Comparison of ENCODE assay signal across 8 cellular contexts in the genomic region with DNA sequence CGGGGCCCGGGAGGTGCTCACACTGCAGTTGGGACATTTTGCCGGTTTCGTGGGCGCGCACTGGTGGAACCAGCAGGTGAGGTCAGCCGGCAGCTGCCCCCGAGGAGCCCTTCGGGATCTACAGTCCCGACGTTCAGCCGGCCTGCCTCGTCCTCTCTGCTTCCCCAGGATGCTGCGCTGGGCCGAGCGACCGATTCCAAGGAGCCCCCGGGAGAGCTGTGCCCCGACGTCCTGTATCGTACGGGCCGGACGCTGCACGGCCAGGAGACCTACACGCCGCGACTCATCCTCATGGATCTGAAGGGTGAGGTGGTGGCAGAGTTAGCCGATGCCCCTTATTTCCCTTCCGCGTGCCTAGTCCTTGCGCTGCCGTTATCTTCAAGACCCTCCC. TPM values are rescaled to one million over a fixed set of nuclear protein-coding genes. Genes with fewer than 3 reads are reported as not detected.
DNase-seq lines count a peak whose midpoint lies in the region; ATAC-seq and TF ChIP-seq lines count a peak whose summit lies in the region.
"Not testable (repeated sequence)": the region's sequence is repeated elsewhere in the genome, so short reads cannot be mapped to it uniquely, and the experiment has no call there.

No MANE protein-coding gene starts in this region.

- H3K27me3 Mint-ChIP-seq in activated T-cell treated with anti-CD3 and anti-CD28 coated beads, Interleukin-2, amount 50 U/mL, for 24 hours; immature natural killer cell (ENCODE audit: low read depth in 3 of 3); osteocyte (ENCODE audit: unreplicated experiment); type B pancreatic cell: not testable (repeated sequence)

- not testable (repeated sequence) for TF ChIP-seq CTCF in HCT116 (IDR thresholded peaks at IDR 0.05 in 2 of 3, conservative IDR thresholded peaks at IDR 0.05 in 1 of 3; ENCODE audit: borderline replicate concordance in 1 of 3, insufficient read depth in 1 of 3, low read depth in 2 of 3, low read length in 2 of 3); Loucy (conservative IDR thresholded peaks at IDR 0.05; ENCODE audit: low read length); osteocyte (IDR thresholded peaks at IDR 0.05); type B pancreatic cell (conservative IDR thresholded peaks at IDR 0.05)

- H4K20me1 ChIP-seq in HCT116 (ENCODE audit: insufficient read depth); Loucy (ENCODE audit: insufficient read depth, low read length, poor library complexity, severe bottlenecking): not testable (repeated sequence)

- peak overlapping the region; percentile 47; the same call in 1 of the 2 replicates for H3K4me2 ChIP-seq in HCT116 (ENCODE audit: low read length)
- not testable (repeated sequence) for H3K4me2 ChIP-seq in Loucy (ENCODE audit: low read depth, low read length, poor library complexity, severe bottlenecking)

- WGBS in ectodermal cell, 2 experiments: 0% methylated on average over 5 of the region's 33 CpGs; no CpG with 5 or more reads in 1 of the 2 experiments

- TF ChIP-seq POLR2A in HCT116 (IDR thresholded peaks at IDR 0.05; ENCODE audit: borderline replicate concordance, extremely low read depth, insufficient read depth, insufficient read length): not testable (repeated sequence)

- H3K36me3 ChIP-seq in ES-I3 (ENCODE audit: insufficient read depth, low read length); HCT116 (ENCODE audit: control insufficient read depth in 1 of 2, insufficient read depth in 2 of 2, low read length in 2 of 2); Loucy (ENCODE audit: insufficient read depth, low read length); ectodermal cell (ENCODE audit: control insufficient read depth, insufficient read depth, low read length): not testable (repeated sequence)

- H3K4me1 Mint-ChIP-seq in activated T-cell treated with anti-CD3 and anti-CD28 coated beads, Interleukin-2, amount 50 U/mL, for 24 hours (ENCODE audit: low read depth): peaks cover 18% of the 10 kb centered on the region
- H3K4me1 Mint-ChIP-seq in immature natural killer cell; osteocyte (ENCODE audit: unreplicated experiment); type B pancreatic cell (ENCODE audit: unreplicated experiment): not testable (repeated sequence)

- not testable (repeated sequence) for H3K27ac Mint-ChIP-seq in activated T-cell treated with anti-CD3 and anti-CD28 coated beads, Interleukin-2, amount 50 U/mL, for 24 hours; immature natural killer cell; osteocyte (ENCODE audit: unreplicated experiment); type B pancreatic cell

- not testable (repeated sequence) for H3F3A ChIP-seq in Loucy (ENCODE audit: low read depth)

- not testable (repeated sequence) for H3K4me1 ChIP-seq in ES-I3 (ENCODE audit: insufficient read depth, low read length); HCT116 (ENCODE audit: control insufficient read depth in 1 of 2, insufficient read depth in 2 of 2, low read length in 2 of 2); Loucy (ENCODE audit: insufficient read depth, low read length, poor library complexity, severe bottlenecking); ectodermal cell (ENCODE audit: control insufficient read depth, insufficient read depth, low read length)

- peaks cover 32% of the 10 kb centered on the region for H3K36me3 Mint-ChIP-seq in activated T-cell treated with anti-CD3 and anti-CD28 coated beads, Interleukin-2, amount 50 U/mL, for 24 hours (ENCODE audit: low read depth)
- H3K36me3 Mint-ChIP-seq in immature natural killer cell, type B pancreatic cell: not testable (repeated sequence)
- H3K36me3 Mint-ChIP-seq in osteocyte (ENCODE audit: unreplicated experiment): peaks cover 12% of the 10 kb centered on the region

- H3K9me3 ChIP-seq in ES-I3 (ENCODE audit: control insufficient read depth, insufficient read depth, low read length); HCT116 (ENCODE audit: control insufficient read depth in 1 of 2, insufficient read depth in 1 of 2, low read depth in 1 of 2, low read length in 2 of 2); Loucy (ENCODE audit: insufficient read depth, low read depth, low read length); ectodermal cell (ENCODE audit: control insufficient read depth, low read length): not testable (repeated sequence)

- H2AFZ ChIP-seq in HCT116 (ENCODE audit: low read depth, low read length, poor library complexity, severe bottlenecking); Loucy (ENCODE audit: low read length): not testable (repeated sequence)

- BruUV-seq in HCT116 (replicated peaks; lab: Mats Ljungman, UMichigan): not testable (repeated sequence)

- not testable (repeated sequence) for H3K27ac ChIP-seq in HCT116 (ENCODE audit: low read depth, low read length); ectodermal cell (ENCODE audit: insufficient read depth, low read depth, low read length, poor library complexity, severe bottlenecking)

- not testable (repeated sequence) for H3K9me3 Mint-ChIP-seq in activated T-cell treated with anti-CD3 and anti-CD28 coated beads, Interleukin-2, amount 50 U/mL, for 24 hours; immature natural killer cell; osteocyte (ENCODE audit: unreplicated experiment); type B pancreatic cell

- H3K4me3 Mint-ChIP-seq in activated T-cell treated with anti-CD3 and anti-CD28 coated beads, Interleukin-2, amount 50 U/mL, for 24 hours: peak overlapping the region; percentile 89
- H3K4me3 Mint-ChIP-seq in immature natural killer cell (peak overlapping the region; percentile 92 to 99 (median 98)), osteocyte (ENCODE audit: unreplicated experiment) (peak overlapping the region; percentile 40), type B pancreatic cell (peak overlapping the region; percentile 94)

- TF ChIP-seq RAD21 in HCT116 (IDR thresholded peaks at IDR 0.05; ENCODE audit: low read depth): not testable (repeated sequence)

- not testable (repeated sequence) for H3K9me2 ChIP-seq in HCT116 (ENCODE audit: insufficient read depth); Loucy (replicated peaks; ENCODE audit: low read depth, low read length)

- RAD21 ChIA-PET in HCT116 (lab: Charles Lee; ENCODE audit: low non-redundant PET in 1 of 2, low total read pairs in 2 of 2, uncharacterized antibody in 2 of 2, unreplicated experiment in 2 of 2): not testable (repeated sequence)

- ATAC-seq in HCT116: peak; percentile 47

- not testable (repeated sequence) for H3K27me3 ChIP-seq in HCT116 (ENCODE audit: insufficient read depth, low read length); Loucy (ENCODE audit: insufficient read depth, low read length, poor library complexity, severe bottlenecking); ectodermal cell (ENCODE audit: control insufficient read depth, insufficient read depth, low read length, poor library complexity, severe bottlenecking)

- CTCF ChIA-PET in HCT116 (lab: Charles Lee): interaction anchor here (0.6 kb wide), 1 partner anchor 15 kb away, joined by 3 read pairs; no protein-coding TSS in a partner anchor

- POLR2A ChIA-PET in HCT116 (lab: Charles Lee): not testable (repeated sequence)

- H3K9ac ChIP-seq in ES-I3 (ENCODE audit: low read depth, low read length) (peak overlapping the region; percentile 68; the same call in 1 of the 2 replicates), HCT116 (ENCODE audit: low read length) (peak overlapping the region; percentile 57)
- not testable (repeated sequence) for H3K9ac ChIP-seq in Loucy (ENCODE audit: low read depth, low read length, poor library complexity, severe bottlenecking)

- H3K79me2 ChIP-seq in HCT116 (ENCODE audit: insufficient read depth, low read length); Loucy (ENCODE audit: insufficient read depth, low read length): not testable (repeated sequence)

- intact Hi-C loops in HCT116 (cut with micrococcal nuclease): not testable (repeated sequence)

- DNase-seq in HCT116 (ENCODE audit: low read depth, low spot score); activated T-cell treated with anti-CD3 and anti-CD28 coated beads, Interleukin-2, amount 50 U/mL, for 24 hours; immature natural killer cell; osteocyte (ENCODE audit: extremely low spot score, unreplicated experiment); type B pancreatic cell (ENCODE audit: extremely low spot score, unreplicated experiment): not testable (repeated sequence)

- H3K4me3 ChIP-seq in HCT116 (replicated peaks in 1 of 2; ENCODE audit: low read depth in 1 of 2, low read length in 2 of 2): peak overlapping the region; percentile 49 to 63
- peak overlapping the region; percentile 73 for H3K4me3 ChIP-seq in Loucy (ENCODE audit: low read length, poor library complexity, severe bottlenecking)
- peak overlapping the region; percentile 64 for H3K4me3 ChIP-seq in ectodermal cell (ENCODE audit: insufficient read depth, low read depth, low read length)

RNA-seq across cellular contexts. Expression of a gene that starts 0.2 kb away (rescaled TPM):
- total RNA-seq in HCT116 (2021; ENCODE audit: unreplicated experiment): 56.4 TPM
- 36.8 and 39.4 TPM in 2 replicates for polyA plus RNA-seq in HCT116 (2012)
- 58.0 TPM for polyA plus RNA-seq in ectodermal cell (2013, experiment 1 of 4)
- polyA plus RNA-seq in ectodermal cell (2013, experiment 2 of 4): 57.0 TPM
- polyA plus RNA-seq in ectodermal cell (2013, experiment 3 of 4): 45.9 TPM
- polyA plus RNA-seq in ectodermal cell (2013, experiment 4 of 4): 44.3 TPM
- polyA plus RNA-seq in immature natural killer cell: 10 to 100 TPM in 1 of 3 donors, 1 to 10 TPM in 2; 7.5 to 20.0 (median 8.7) TPM
- total RNA-seq in osteocyte: 47.8 and 50.8 TPM in 2 replicates
- 37.3 and 75.7 TPM in 2 replicates for total RNA-seq in type B pancreatic cell (ENCODE audit: low replicate concordance)

RNA-seq across cellular contexts. Expression of a gene that starts 47.6 kb away (rescaled TPM):
- 30.5 TPM for total RNA-seq in HCT116 (2021; ENCODE audit: unreplicated experiment)
- polyA plus RNA-seq in HCT116 (2012): 12.6 and 13.9 TPM in 2 replicates
- polyA plus RNA-seq in ectodermal cell (2013, experiment 1 of 4): 14.5 TPM
- polyA plus RNA-seq in ectodermal cell (2013, experiment 2 of 4): 16.7 TPM
- 12.5 TPM for polyA plus RNA-seq in ectodermal cell (2013, experiment 3 of 4)
- polyA plus RNA-seq in ectodermal cell (2013, experiment 4 of 4): 15.0 TPM
- polyA plus RNA-seq in immature natural killer cell: 10 to 100 TPM in 1 of 3 donors, 1 to 10 TPM in 2; 3.8 to 27.0 (median 6.0) TPM
- total RNA-seq in osteocyte: 46.3 and 51.5 TPM in 2 replicates
- total RNA-seq in type B pancreatic cell (ENCODE audit: low replicate concordance): 40.7 and 43.7 TPM in 2 replicates

Comparison
In these comparisons a context has a peak if more than half of its experiments do, and no peak if none do; other contexts are left out.
1. H3K4me3 Mint-ChIP-seq: peak in every context shown above with its lines; median percentile 98 in immature natural killer cell; 94 in type B pancreatic cell; 89 in activated T-cell treated with anti-CD3 and anti-CD28 coated beads, Interleukin-2, amount 50 U/mL, for 24 hours; 40 in osteocyte.